9 cellular contexts compared by ENCODE assay signal in genomic region chr12:75759842-75760260, GRCh38.
DNase-seq lines count a peak whose midpoint lies in the region; ATAC-seq, FAIRE-seq and TF ChIP-seq lines count a peak whose summit lies in the region.
"Had no signal": no experiment of that assay in that cellular context is flagged by ENCODE, and none has a peak within 500 bp of the region (broad histone marks: within the 10 kb centered on the region; RNA-seq: fewer than 3 reads in every experiment).

No MANE protein-coding gene starts in this region.

- peak; percentile 50 for ATAC-seq in HG03066 (IDR thresholded peaks at IDR 0.05; ENCODE audit: low read depth, unreplicated experiment)
- ATAC-seq in HG03521 (IDR thresholded peaks at IDR 0.05; ENCODE audit: unreplicated experiment) = no peak
- no peak for ATAC-seq in left lung

- no peaks in the 10 kb centered on the region for H3K27me3 Mint-ChIP-seq in astrocyte (ENCODE audit: low read depth, unreplicated experiment)

- no peak for TF ChIP-seq CTCF in astrocyte (IDR thresholded peaks at IDR 0.05; ENCODE audit: insufficient read depth, low read depth, low read length)
- no peak for TF ChIP-seq CTCF in suprapubic skin (IDR thresholded peaks at IDR 0.05)
- no peak for TF ChIP-seq CTCF in left lung (IDR thresholded peaks at IDR 0.05)

- intact Hi-C loops in left lung (cut with DNase I) = no loop called here

- H3K4me3 ChIP-seq in astrocyte (ENCODE audit: insufficient read depth, low read depth, low read length) = no peak overlapping the region
- H3K4me3 ChIP-seq in suprapubic skin = no peak overlapping the region
- no peak overlapping the region for H3K4me3 ChIP-seq in left lung

- peaks cover 1% of the 10 kb centered on the region for H3K36me3 Mint-ChIP-seq in astrocyte (ENCODE audit: low read depth, unreplicated experiment)

- no peak overlapping the region for H3K9ac ChIP-seq in astrocyte (ENCODE audit: low read length)

- H2AFZ ChIP-seq in astrocyte (ENCODE audit: low read depth, low read length) = no peak overlapping the region

- H3K36me3 ChIP-seq in astrocyte (ENCODE audit: insufficient read depth, low read length) (no peaks in the 10 kb centered on the region), suprapubic skin (no peaks in the 10 kb centered on the region), left lung (no peaks in the 10 kb centered on the region)

- H3K79me2 ChIP-seq in astrocyte (ENCODE audit: insufficient read depth, low read length) = no peaks in the 10 kb centered on the region

- H4K20me1 ChIP-seq in astrocyte (ENCODE audit: insufficient read depth, low read length) = no peaks in the 10 kb centered on the region

- WGBS in suprapubic skin = 76% methylated on average over 1 of the region's 1 CpG

- TF ChIP-seq EP300 in suprapubic skin (IDR thresholded peaks at IDR 0.05) = no peak

- H3K4me1 Mint-ChIP-seq in astrocyte (ENCODE audit: low read depth, unreplicated experiment) = peaks cover 15% of the 10 kb centered on the region

- H3K27ac Mint-ChIP-seq in astrocyte (ENCODE audit: unreplicated experiment) = peak overlapping the region; percentile 42

- no peaks in the 10 kb centered on the region for H3K9me3 Mint-ChIP-seq in astrocyte (ENCODE audit: unreplicated experiment)

- peak; percentile 84 for FAIRE-seq in astrocyte (lab: Jason Lieb, UNC)

- no peaks in the 10 kb centered on the region for H3K27me3 ChIP-seq in astrocyte (ENCODE audit: insufficient read depth, low read length)
- no peaks in the 10 kb centered on the region for H3K27me3 ChIP-seq in suprapubic skin
- no peaks in the 10 kb centered on the region for H3K27me3 ChIP-seq in left lung

- H3K4me1 ChIP-seq in astrocyte (ENCODE audit: insufficient read depth, low read length) (peaks cover 7% of the 10 kb centered on the region), suprapubic skin (no peaks in the 10 kb centered on the region), left lung (no peaks in the 10 kb centered on the region)

- peak overlapping the region; percentile 47 for H3K27ac ChIP-seq in astrocyte (ENCODE audit: low read depth, low read length)
- no peak overlapping the region for H3K27ac ChIP-seq in suprapubic skin
- H3K27ac ChIP-seq in left lung = no peak overlapping the region

- peak; percentile 41 for DNase-seq in GM04504 (ENCODE audit: low read depth)
- peak; percentile 91 for DNase-seq in astrocyte (ENCODE audit: low read depth)
- peak; percentile 66 for DNase-seq in myocyte (ENCODE audit: low read depth)
- DNase-seq in suprapubic skin (ENCODE audit: low spot score in 2 of 2) = no peak
- no peak for DNase-seq in NCI-H2081 treated with DMSO at 0.1 percent for 48 hours (lab: John Stamatoyannopoulos, UW)
- no peak for DNase-seq in left lung
- DNase-seq: amygdala had no signal

- TF ChIP-seq POLR2A in suprapubic skin (IDR thresholded peaks at IDR 0.05) = no peak

- H3K4me3 Mint-ChIP-seq in astrocyte (ENCODE audit: unreplicated experiment) = no peak overlapping the region

- H3K4me2 ChIP-seq in astrocyte (ENCODE audit: low read length) = peak overlapping the region; percentile 57

- H3K9me3 ChIP-seq in astrocyte (ENCODE audit: insufficient read depth, low read depth, low read length) = no peaks in the 10 kb centered on the region
- no peaks in the 10 kb centered on the region for H3K9me3 ChIP-seq in suprapubic skin
- no peaks in the 10 kb centered on the region for H3K9me3 ChIP-seq in left lung

Comparison
In these comparisons a context has a peak if more than half of its experiments do, and no peak if none do; other contexts are left out.
1. DNase-seq: peak in GM04504 (single experiment), astrocyte (single experiment) and myocyte (single experiment); none in suprapubic skin (0 of 2), NCI-H2081 treated with DMSO at 0.1 percent for 48 hours (single experiment) and left lung (0 of 2).